ENCODE assay signal across 18 cellular contexts in the genomic region with DNA sequence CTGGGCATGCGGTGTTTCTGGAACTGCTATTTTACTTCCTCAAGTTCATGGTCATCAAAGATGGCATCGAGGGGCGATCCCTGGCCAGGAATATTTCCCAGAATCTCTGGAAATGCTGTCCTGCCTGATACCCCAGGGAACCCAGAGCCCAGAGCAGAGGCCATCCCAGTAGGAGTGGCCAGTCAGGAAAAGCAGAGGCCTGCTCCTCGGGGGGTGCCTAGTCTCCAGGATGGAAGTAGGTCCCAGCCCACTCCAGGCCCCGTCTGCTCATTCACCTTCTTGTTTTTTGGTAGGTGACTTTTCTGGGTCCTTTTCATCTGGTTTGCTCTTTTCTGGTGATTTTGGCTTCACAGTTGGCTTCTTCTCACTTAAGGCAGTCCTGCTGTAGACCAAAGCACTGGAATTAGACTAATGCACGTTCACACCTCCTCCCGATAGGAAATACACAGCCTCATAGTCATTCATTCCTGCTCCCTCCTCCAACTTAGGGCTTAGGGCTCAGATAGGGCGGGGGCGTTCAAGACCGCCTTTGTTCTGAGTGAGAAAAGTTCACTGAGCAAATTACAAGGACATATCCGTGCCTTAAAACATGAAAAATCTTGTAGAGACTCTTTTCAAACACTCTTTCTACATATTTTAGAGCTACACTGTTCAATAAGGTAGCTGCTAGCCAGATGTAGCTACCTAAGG. TPM values are rescaled to one million over a fixed set of nuclear protein-coding genes. Genes with fewer than 3 reads are reported as not detected.
DNase-seq lines count a peak whose midpoint lies in the region; ATAC-seq and TF ChIP-seq lines count a peak whose summit lies in the region.
"Had no signal": no experiment of that assay in that cellular context is flagged by ENCODE, and none has a peak within 500 bp of the region (broad histone marks: within the 10 kb centered on the region; RNA-seq: fewer than 3 reads in every experiment).

No MANE protein-coding gene starts in this region.

- peak; percentile 31 for DNase-seq in Right ventricle myocardium superior
- no peak for DNase-seq in right cardiac atrium
- DNase-seq in chondrocyte (ENCODE audit: low spot score): peak; percentile 48
- no peak for DNase-seq in neural progenitor cell (ENCODE audit: low spot score)
- no peak for DNase-seq in tibial nerve (ENCODE audit: low spot score in 2 of 2)
- no peak for DNase-seq in hepatocyte (ENCODE audit: low spot score)
- DNase-seq in lower lobe of right lung: no peak
- DNase-seq: CD4-positive, alpha-beta T cell; DMS79 treated with DMSO at 0.1 percent for 48 hours; KBM-7; NCI-H1092 treated with DMSO at 0.1 percent for 48 hours; NCI-H1694; NCI-H69; NK-92 treated with Interleukin-12 subunit alpha and Interleukin-12 subunit beta, amount 100 ng/mL, for 24 hours; OCI-M1; RPMI8226 had no signal

- no peak overlapping the region for H3K4me3 ChIP-seq in right cardiac atrium (ENCODE audit: low read length)
- H3K4me3 ChIP-seq in neural progenitor cell: no peak overlapping the region
- H3K4me3 ChIP-seq in tibial nerve: no peak overlapping the region
- no peak overlapping the region for H3K4me3 ChIP-seq in hepatocyte
- H3K4me3 ChIP-seq in lower lobe of right lung: no peak overlapping the region
- H3K4me3 ChIP-seq: A549 had no signal

- no peaks in the 10 kb centered on the region for H3K9me2 ChIP-seq in hepatocyte (replicated peaks; ENCODE audit: insufficient read depth)

- H3K27me3 Mint-ChIP-seq in chondrocyte (ENCODE audit: low read depth) (no peaks in the 10 kb centered on the region), neural progenitor cell (ENCODE audit: insufficient read depth, low read depth) (peaks cover 4% of the 10 kb centered on the region)
- H3K27me3 Mint-ChIP-seq: CD4-positive, alpha-beta T cell had no signal

- H3K9me3 ChIP-seq in right cardiac atrium (ENCODE audit: control insufficient read depth, low read length) (no peaks in the 10 kb centered on the region), neural progenitor cell (ENCODE audit: low read depth) (no peaks in the 10 kb centered on the region), tibial nerve (no peaks in the 10 kb centered on the region), hepatocyte (ENCODE audit: low read depth) (no peaks in the 10 kb centered on the region), lower lobe of right lung (no peaks in the 10 kb centered on the region)
- H3K9me3 ChIP-seq: A549 had no signal

- H3K27me3 ChIP-seq in right cardiac atrium (ENCODE audit: control insufficient read depth, insufficient read depth): no peaks in the 10 kb centered on the region
- no peaks in the 10 kb centered on the region for H3K27me3 ChIP-seq in neural progenitor cell
- no peaks in the 10 kb centered on the region for H3K27me3 ChIP-seq in tibial nerve
- no peaks in the 10 kb centered on the region for H3K27me3 ChIP-seq in hepatocyte
- no peaks in the 10 kb centered on the region for H3K27me3 ChIP-seq in lower lobe of right lung (ENCODE audit: low read depth)

- 80% methylated on average over 11 of the region's 11 CpGs for WGBS in right cardiac atrium
- 50 to 54% methylated on average over 11 of the region's 11 CpGs for WGBS in tibial nerve, 2 donors
- WGBS in hepatocyte (ENCODE audit: low lambda C conversion rate, missing lambda C conversion rate): 94% methylated on average over 11 of the region's 11 CpGs

- peaks cover 31% of the 10 kb centered on the region for H3K36me3 Mint-ChIP-seq in chondrocyte (ENCODE audit: low read depth)
- H3K36me3 Mint-ChIP-seq in neural progenitor cell: peaks cover 24% of the 10 kb centered on the region

- H3K27ac ChIP-seq in right cardiac atrium (ENCODE audit: low read length) (no peak overlapping the region), neural progenitor cell (no peak overlapping the region), tibial nerve (peak overlapping the region; percentile 34 to 79 (median 66)), hepatocyte (no peak overlapping the region), lower lobe of right lung (no peak overlapping the region)
- H3K27ac ChIP-seq: A549 had no signal

- H3K4me1 ChIP-seq in right cardiac atrium (ENCODE audit: control insufficient read depth, insufficient read depth, low read length): no peaks in the 10 kb centered on the region
- H3K4me1 ChIP-seq in neural progenitor cell: no peaks in the 10 kb centered on the region
- H3K4me1 ChIP-seq in tibial nerve: peaks cover 0 to 21% (median 3%) of the 10 kb centered on the region in 4 donors
- H3K4me1 ChIP-seq in hepatocyte (ENCODE audit: insufficient read depth): no peaks in the 10 kb centered on the region
- no peaks in the 10 kb centered on the region for H3K4me1 ChIP-seq in lower lobe of right lung
- H3K4me1 ChIP-seq: A549 had no signal

- H3K4me1 Mint-ChIP-seq in chondrocyte (ENCODE audit: low read depth) (no peaks in the 10 kb centered on the region), neural progenitor cell (peaks cover 9% of the 10 kb centered on the region)

- ATAC-seq in Right ventricle myocardium superior (ENCODE audit: poor library complexity): no peak
- no peak for ATAC-seq in right cardiac atrium
- ATAC-seq in GM21515 (IDR thresholded peaks at IDR 0.05; ENCODE audit: unreplicated experiment): no peak
- ATAC-seq in lower lobe of right lung: no peak
- ATAC-seq: A549 had no signal

- H3K4me2 ChIP-seq in neural progenitor cell (no peak overlapping the region), hepatocyte (no peak overlapping the region)
- H3K4me2 ChIP-seq: A549 had no signal

- TF ChIP-seq CTCF in chondrocyte (IDR thresholded peaks at IDR 0.05) (no peak), neural progenitor cell (IDR thresholded peaks at IDR 0.05) (no peak), tibial nerve (IDR thresholded peaks at IDR 0.05) (no peak), hepatocyte (IDR thresholded peaks at IDR 0.05; ENCODE audit: poor library complexity) (no peak), lower lobe of right lung (IDR thresholded peaks at IDR 0.05) (no peak)

- H3K79me2 ChIP-seq in neural progenitor cell (ENCODE audit: low read depth) (no peaks in the 10 kb centered on the region), hepatocyte (no peaks in the 10 kb centered on the region)

- TF ChIP-seq EP300 in tibial nerve (IDR thresholded peaks at IDR 0.05): peak in 1 of 2 donors; percentile 20

- no peak overlapping the region for H3K9ac ChIP-seq in neural progenitor cell

- H3K27ac Mint-ChIP-seq in chondrocyte (ENCODE audit: unreplicated experiment) (no peak overlapping the region), neural progenitor cell (peak overlapping the region; percentile 79)
- H3K27ac Mint-ChIP-seq: CD4-positive, alpha-beta T cell had no signal

- no peaks in the 10 kb centered on the region for H3K36me3 ChIP-seq in neural progenitor cell
- H3K36me3 ChIP-seq in tibial nerve: peaks cover 4 to 74% (median 8%) of the 10 kb centered on the region in 3 donors
- no peaks in the 10 kb centered on the region for H3K36me3 ChIP-seq in hepatocyte (replicated peaks; ENCODE audit: insufficient read depth, low read depth)
- peaks cover 90% of the 10 kb centered on the region for H3K36me3 ChIP-seq in lower lobe of right lung

- H3F3A ChIP-seq in neural progenitor cell (ENCODE audit: low read depth): no peaks in the 10 kb centered on the region

- H2AFZ ChIP-seq in neural progenitor cell (replicated peaks) (no peak overlapping the region), hepatocyte (no peak overlapping the region)

- intact Hi-C loops in Right ventricle myocardium superior (cut with DNase I) (no loop called here), right cardiac atrium (cut with DNase I) (no loop called here), lower lobe of right lung (cut with DNase I) (no loop called here)

- no peaks in the 10 kb centered on the region for H3K9me3 Mint-ChIP-seq in chondrocyte (ENCODE audit: low read depth)
- no peaks in the 10 kb centered on the region for H3K9me3 Mint-ChIP-seq in neural progenitor cell
- H3K9me3 Mint-ChIP-seq: CD4-positive, alpha-beta T cell had no signal

- no peak for TF ChIP-seq POLR2A in tibial nerve (IDR thresholded peaks at IDR 0.05)

- no peaks in the 10 kb centered on the region for H4K20me1 ChIP-seq in neural progenitor cell (ENCODE audit: low read depth)
- no peaks in the 10 kb centered on the region for H4K20me1 ChIP-seq in hepatocyte (ENCODE audit: insufficient read depth, poor library complexity, severe bottlenecking)

- H3K4me3 Mint-ChIP-seq in chondrocyte (ENCODE audit: unreplicated experiment): no peak overlapping the region
- H3K4me3 Mint-ChIP-seq in neural progenitor cell: no peak overlapping the region
- H3K4me3 Mint-ChIP-seq: CD4-positive, alpha-beta T cell had no signal

RNA-seq across cellular contexts. Expression of gene TRAFD1, which starts 51.1 kb away (rescaled TPM):
- 17.4 TPM for total RNA-seq in Right ventricle myocardium superior
- 10 to 100 TPM; 21.9 to 24.5 (median 23.9) TPM for total RNA-seq in right cardiac atrium
- polyA plus RNA-seq in right cardiac atrium: 13.4 TPM
- total RNA-seq in chondrocyte: 27.5 to 34.0 TPM (median 29.7 TPM) in 3 replicates
- 35.4 and 40.5 TPM in 2 replicates for total RNA-seq in neural progenitor cell (ENCODE audit: low replicate concordance)
- total RNA-seq in tibial nerve: 10 to 100 TPM; 24.7 to 32.9 (median 27.4) TPM
- total RNA-seq in hepatocyte: 33.9 and 37.1 TPM in 2 replicates
- polyA plus RNA-seq in hepatocyte: 37.3 and 39.4 TPM in 2 replicates
- total RNA-seq in lower lobe of right lung: 42.5 TPM

Comparison
In these comparisons a context has a peak if more than half of its experiments do, and no peak if none do; other contexts are left out.
1. DNase-seq: peak in Right ventricle myocardium superior (single experiment) and chondrocyte (single experiment); none in right cardiac atrium (0 of 3), neural progenitor cell (single experiment), tibial nerve (0 of 2), hepatocyte (single experiment) and lower lobe of right lung (single experiment).
2. H3K27ac ChIP-seq: peak in tibial nerve (4 of 4); none in right cardiac atrium (single experiment), neural progenitor cell (single experiment), hepatocyte (single experiment) and lower lobe of right lung (single experiment).